23 cellular contexts compared by ENCODE assay signal in genomic region chr14:90597961-90598360, GRCh38.
DNase-seq lines count a peak whose midpoint lies in the region; FAIRE-seq and TF ChIP-seq lines count a peak whose summit lies in the region.
"Had no signal": no experiment of that assay in that cellular context is flagged by ENCODE, and none has a peak within 500 bp of the region (broad histone marks: within the 10 kb centered on the region; RNA-seq: fewer than 3 reads in every experiment).

No MANE protein-coding gene starts in this region.

- CTCF ChIA-PET in H1 (lab: Charles Lee; ENCODE audit: partially characterized antibody): interaction anchor here (0.9 to 2.8 kb wide), 7 partner anchors 8 to 102 kb away, joined by 3 to 9 read pairs (median 3); no protein-coding TSS in a partner anchor

- no peak for DNase-seq in H1 (ENCODE audit: low read depth in 1 of 2, low spot score in 2 of 2)
- peak; percentile 34 for DNase-seq in posterior vena cava (ENCODE audit: low spot score)
- DNase-seq in T-helper 2 cell: no peak
- DNase-seq in DMS53 treated with DMSO at 0.1 percent for 48 hours (lab: John Stamatoyannopoulos, UW; ENCODE audit: unreplicated experiment): no peak
- DNase-seq in OCI-M2 (lab: John Stamatoyannopoulos, UW; ENCODE audit: unreplicated experiment): no peak
- DNase-seq: 8988T; ACHN; BE2C; C1 segment of cervical spinal cord; CD4-positive, alpha-beta memory T cell; CD4-positive, CD25-positive, alpha-beta regulatory T cell; CD8-positive, alpha-beta memory T cell; COR-L47; DMS 273 treated with DMSO at 0.1 percent for 48 hours; DMS153; DMS53; DMS79 treated with DMSO at 0.1 percent for 48 hours; GF-D8 had no signal

- intact Hi-C loops in posterior vena cava (cut with DNase I): no loop called here

- POLR2A ChIA-PET in H1 (lab: Charles Lee; ENCODE audit: partially characterized antibody): interaction anchor here (0.5 to 1.1 kb wide), 3 partner anchors 16 to 195 kb away, joined by 3 to 4 read pairs (median 4); no protein-coding TSS in a partner anchor

- no peak overlapping the region for H2BK15ac ChIP-seq in H1 (ENCODE audit: low read length)

- TF ChIP-seq EP300 in H1 (IDR thresholded peaks at IDR 0.05; ENCODE audit: borderline replicate concordance in 1 of 2, low read depth in 2 of 2, low read length in 2 of 2): no peak

- no peaks in the 10 kb centered on the region for H3K79me1 ChIP-seq in H1 (ENCODE audit: low read depth, low read length)

- no peaks in the 10 kb centered on the region for H3K36me3 ChIP-seq in H1 (ENCODE audit: control insufficient read depth in 2 of 4, insufficient read depth in 4 of 4, low read length in 3 of 4)
- H3K36me3 ChIP-seq: BE2C had no signal

- TF ChIP-seq RAD21 in H1 (IDR thresholded peaks at IDR 0.05 in 1 of 2, conservative IDR thresholded peaks at IDR 0.05 in 1 of 2; ENCODE audit: low read depth in 2 of 2, low read length in 2 of 2): no peak

- no peaks in the 10 kb centered on the region for H3K23me2 ChIP-seq in H1 (ENCODE audit: low read depth, low read length)

- no peak for TF ChIP-seq CTCF in H1 (IDR thresholded peaks at IDR 0.05; ENCODE audit: control extremely low read depth in 1 of 3, insufficient read depth in 1 of 3, low read depth in 1 of 3, low read length in 3 of 3)

- H2AK5ac ChIP-seq in H1 (ENCODE audit: low read depth, low read length): no peak overlapping the region

- no peak overlapping the region for H3K27ac ChIP-seq in H1 (ENCODE audit: low read depth, low read length)
- H3K27ac ChIP-seq: BLaER1 had no signal

- no peak overlapping the region for H3K23ac ChIP-seq in H1 (ENCODE audit: insufficient read length)

- no peak overlapping the region for H2AFZ ChIP-seq in H1 (ENCODE audit: low read length)

- no peak overlapping the region for H3K9ac ChIP-seq in H1 (replicated peaks in 1 of 4; ENCODE audit: extremely low read depth in 1 of 4, low read depth in 3 of 4, low read length in 3 of 4)
- H3K9ac ChIP-seq: BLaER1 had no signal

- H3K4me2 ChIP-seq in H1 (ENCODE audit: insufficient read depth in 1 of 2, low read depth in 2 of 2, low read length in 2 of 2): no peak overlapping the region
- H3K4me2 ChIP-seq: BLaER1 had no signal

- TF ChIP-seq POLR2A in H1 (IDR thresholded peaks at IDR 0.05; ENCODE audit: control extremely low read depth in 1 of 2, low read depth in 2 of 2, low read length in 2 of 2): no peak

- no peak overlapping the region for H4K91ac ChIP-seq in H1 (replicated peaks; ENCODE audit: insufficient read length, low read length)

- no peak overlapping the region for H3K14ac ChIP-seq in H1 (ENCODE audit: insufficient read length)

- H3K18ac ChIP-seq in H1 (ENCODE audit: extremely low read depth, low read length): no peak overlapping the region

- FAIRE-seq in H1 (lab: Jason Lieb, UNC): no peak
- FAIRE-seq: A204.1, G401.6, GM12891, GM19239 had no signal

- no peaks in the 10 kb centered on the region for H4K20me1 ChIP-seq in H1 (replicated peaks in 1 of 2; ENCODE audit: control insufficient read depth in 1 of 2, insufficient read depth in 2 of 2, low read length in 2 of 2)
- H4K20me1 ChIP-seq: BLaER1 had no signal

- H2BK5ac ChIP-seq in H1 (ENCODE audit: low read depth, low read length): no peak overlapping the region

- no peak overlapping the region for H3K56ac ChIP-seq in H1 (replicated peaks; ENCODE audit: insufficient read length, low read depth, low read length)

- H3K4me3 ChIP-seq in H1 (ENCODE audit: extremely low read depth in 1 of 4, insufficient read depth in 2 of 4, low read depth in 3 of 4, low read length in 4 of 4): no peak overlapping the region
- H3K4me3 ChIP-seq: BLaER1 had no signal

- H2BK120ac ChIP-seq in H1 (replicated peaks; ENCODE audit: low read depth, low read length): no peak overlapping the region

- no peaks in the 10 kb centered on the region for H3K79me2 ChIP-seq in H1 (ENCODE audit: control insufficient read depth in 1 of 2, insufficient read depth in 2 of 2, low read length in 2 of 2)

- H2BK20ac ChIP-seq in H1 (ENCODE audit: low read length): no peak overlapping the region

- no peaks in the 10 kb centered on the region for H3K27me3 ChIP-seq in H1 (replicated peaks in 1 of 4; ENCODE audit: control insufficient read depth in 3 of 4, extremely low read depth in 1 of 4, insufficient read depth in 3 of 4, low read length in 3 of 4)
- H3K27me3 ChIP-seq: BE2C, BLaER1 had no signal

- WGBS in H1 (ENCODE audit: extremely low coverage in 1 of 2, insufficient coverage in 1 of 2, insufficient read length in 1 of 2, insufficient replicate concordance in 2 of 2, low coverage in 1 of 2, low lambda C conversion rate in 2 of 2, missing lambda C conversion rate in 1 of 2), 2 experiments: 99% methylated on average over 15 of the region's 15 CpGs; no CpG with 5 or more reads in 1 of the 2 experiments

- H3K4me1 ChIP-seq in H1 (replicated peaks in 1 of 4; ENCODE audit: control insufficient read depth in 3 of 4, insufficient read depth in 4 of 4, low read length in 3 of 4): peaks cover 3 to 15% (median 9%) of the 10 kb centered on the region in 4 experiments; a peak in 6 of 7 replicates
- H3K4me1 ChIP-seq: BE2C, BLaER1 had no signal

- no peaks in the 10 kb centered on the region for H3K9me3 ChIP-seq in H1 (ENCODE audit: insufficient read depth in 2 of 2, low read depth in 1 of 2, low read length in 1 of 2)
- H3K9me3 ChIP-seq: BE2C, BLaER1 had no signal

- H3K4ac ChIP-seq in H1 (replicated peaks; ENCODE audit: insufficient read length, low read depth, low read length): no peak overlapping the region

- H4K8ac ChIP-seq in H1 (ENCODE audit: extremely low read depth, insufficient read depth, low read length): no peak overlapping the region

- no peak overlapping the region for H4K5ac ChIP-seq in H1 (ENCODE audit: insufficient read length, low read depth, low read length)

- H2BK12ac ChIP-seq in H1 (ENCODE audit: low read depth, low read length): peak overlapping the region; percentile 68

TF ChIP-seq in H1, 55 proteins besides CTCF, POLR2A, EP300 and RAD21:
- no peak for TF ChIP-seq SIN3A (conservative IDR thresholded peaks at IDR 0.05 in 1 of 2, IDR thresholded peaks at IDR 0.05 in 1 of 2; ENCODE audit: low read depth in 1 of 2, low read length in 2 of 2)
- no peak for TF ChIP-seq CREB1 (IDR thresholded peaks at IDR 0.05)
- TF ChIP-seq HDAC6 (IDR thresholded peaks at IDR 0.05; ENCODE audit: low read depth, low read length): no peak
- no peak for TF ChIP-seq CHD1 (IDR thresholded peaks at IDR 0.05; ENCODE audit: low read depth, low read length)
- no peak for TF ChIP-seq SP4 (IDR thresholded peaks at IDR 0.05; ENCODE audit: low read length)
- TF ChIP-seq NRF1 (IDR thresholded peaks at IDR 0.05; ENCODE audit: low read depth, low read length): no peak
- TF ChIP-seq NANOG (IDR thresholded peaks at IDR 0.05; ENCODE audit: insufficient read depth, low read depth, low read length, poor library complexity, severe bottlenecking): no peak
- TF ChIP-seq SP2 (IDR thresholded peaks at IDR 0.05; ENCODE audit: low read length): no peak
- no peak for TF ChIP-seq ATF2 (IDR thresholded peaks at IDR 0.05; ENCODE audit: low read length)
- no peak for TF ChIP-seq ZNF274 (IDR thresholded peaks at IDR 0.05; ENCODE audit: borderline replicate concordance, extremely low read depth, low read length)
- TF ChIP-seq SRF (IDR thresholded peaks at IDR 0.05; ENCODE audit: low read depth, low read length): no peak
- TF ChIP-seq CBX8 (IDR thresholded peaks at IDR 0.05; ENCODE audit: borderline replicate concordance, low read depth, low read length): no peak
